Comparison of ENCODE assay signal across 20 cellular contexts in genomic region chr1:84701366-84701765, GRCh38. TPM values are rescaled to one million over a fixed set of nuclear protein-coding genes. Genes with fewer than 3 reads are reported as not detected.
DNase-seq lines count a peak whose midpoint lies in the region; ATAC-seq and TF ChIP-seq lines count a peak whose summit lies in the region.
"Had no signal": no experiment of that assay in that cellular context is flagged by ENCODE, and none has a peak within 500 bp of the region (broad histone marks: within the 10 kb centered on the region; RNA-seq: fewer than 3 reads in every experiment).

No MANE protein-coding gene starts in this region.

- H2AFZ ChIP-seq in IMR-90 (replicated peaks; ENCODE audit: low read length, poor library complexity), result no peak overlapping the region

- peak overlapping the region; percentile 82 for H3K4me2 ChIP-seq in IMR-90 (ENCODE audit: low read depth, low read length)
- H3K4me2 ChIP-seq: BLaER1 treated with 17β-estradiol and CSF1 and Interleukin-3, amounts not matched to agents 10 nM and 100 nM had no signal

- intact Hi-C loops in IMR-90 (cut with micrococcal nuclease), result no loop called here
- intact Hi-C loops in ascending aorta (cut with DNase I), result no loop called here
- intact Hi-C loops in tibial artery (cut with DNase I; ENCODE audit: low total_unique reads), result no loop called here
- intact Hi-C loops in Calu3 (cut with micrococcal nuclease; ENCODE audit: unreplicated experiment), result no loop called here

- peak; percentile 34 for DNase-seq in IMR-90
- DNase-seq in ascending aorta (ENCODE audit: low spot score in 2 of 2), result no peak
- DNase-seq in mesothelial cell of epicardium (ENCODE audit: low spot score in 2 of 2, unreplicated experiment in 2 of 2), result no peak
- no peak for DNase-seq in tibial artery
- no peak for DNase-seq in Calu3
- DNase-seq: activated CD8-positive, alpha-beta T cell treated with anti-CD3 and anti-CD28 coated beads, Interleukin-2, amount 10 ng/mL, durations not matched to agents 7 days and 5 days; activated naive CD8-positive, alpha-beta T cell treated with anti-CD3 and anti-CD28 coated beads, Interleukin-2, amount 10 ng/mL, durations not matched to agents 7 days and 5 days; DMS79; effector memory CD8-positive, alpha-beta T cell; NCI-H2081; NCI-H526; stimulated activated CD4-positive, alpha-beta T cell treated with anti-CD3 and anti-CD28 coated beads, Interleukin-4, amount 100 ng/mL, for 1 hour; stimulated activated CD8-positive, alpha-beta memory T cell treated with anti-CD3 and anti-CD28 coated beads, Interleukin-4, amount 100 ng/mL, for 48 hours; thyroid gland had no signal

- H3K36me3 ChIP-seq in IMR-90 (ENCODE audit: control insufficient read depth, insufficient read depth, low read length) (no peaks in the 10 kb centered on the region), ascending aorta (no peaks in the 10 kb centered on the region), tibial artery (no peaks in the 10 kb centered on the region)
- H3K36me3 ChIP-seq: BLaER1 treated with 17β-estradiol and CSF1 and Interleukin-3, amounts not matched to agents 10 nM and 100 nM; right atrium auricular region; thyroid gland had no signal

- H3K4me3 ChIP-seq in IMR-90 (ENCODE audit: insufficient read depth, low read depth, low read length) (peak overlapping the region; percentile 25; the same call in 1 of the 2 replicates), ascending aorta (peak overlapping the region in 1 of 2 donors; percentile 44), tibial artery (no peak overlapping the region)
- H3K4me3 ChIP-seq: BLaER1 treated with 17β-estradiol and CSF1 and Interleukin-3, amounts not matched to agents 10 nM and 100 nM; right atrium auricular region; thyroid gland had no signal

- no peak overlapping the region for H2AK9ac ChIP-seq in IMR-90 (replicated peaks; ENCODE audit: low read depth, low read length, poor library complexity)

- H3K4me1 Mint-ChIP-seq in mesothelial cell of epicardium (peaks cover 39% of the 10 kb centered on the region), Calu3 (ENCODE audit: low read depth, unreplicated experiment) (peaks cover 25% of the 10 kb centered on the region)

- peak overlapping the region in 1 of 2 experiments; percentile 22; a peak in 1 of 4 replicates for H4K8ac ChIP-seq in IMR-90 (ENCODE audit: low read depth in 2 of 2, low read length in 2 of 2)

- H3K27me3 ChIP-seq in IMR-90 (ENCODE audit: control insufficient read depth, insufficient read depth, low read length), result no peaks in the 10 kb centered on the region
- no peaks in the 10 kb centered on the region for H3K27me3 ChIP-seq in ascending aorta
- H3K27me3 ChIP-seq in tibial artery, result no peaks in the 10 kb centered on the region
- H3K27me3 ChIP-seq: BLaER1 treated with 17β-estradiol and CSF1 and Interleukin-3, amounts not matched to agents 10 nM and 100 nM; right atrium auricular region; thyroid gland had no signal

- no peaks in the 10 kb centered on the region for H3K36me3 Mint-ChIP-seq in mesothelial cell of epicardium
- H3K36me3 Mint-ChIP-seq in Calu3 (ENCODE audit: insufficient read depth, unreplicated experiment), result no peaks in the 10 kb centered on the region
- H3K36me3 Mint-ChIP-seq: activated naive CD8-positive, alpha-beta T cell treated with anti-CD3 and anti-CD28 coated beads, Interleukin-2, amount 10 ng/mL, durations not matched to agents 7 days and 5 days; memory B cell had no signal

- peak overlapping the region; percentile 25 for H2BK5ac ChIP-seq in IMR-90 (ENCODE audit: low read depth, low read length, poor library complexity, severe bottlenecking)

- dilution Hi-C loops in IMR-90 (cut with HindIII; ENCODE audit: low sequenced_read_pairs, unreplicated experiment), result no loop called here

- peaks cover 11% of the 10 kb centered on the region for H3K9me1 ChIP-seq in IMR-90 (ENCODE audit: insufficient read depth, low read length)

- no peak for TF ChIP-seq RAD21 in IMR-90 (IDR thresholded peaks at IDR 0.05; ENCODE audit: low read length)

- 0 out of 2 replicates have a peak overlapping the region, but pooled peaks have one; percentile 25 for H4K5ac ChIP-seq in IMR-90 (ENCODE audit: low read depth, low read length)

- no peak overlapping the region for H4K91ac ChIP-seq in IMR-90 (ENCODE audit: insufficient read depth, low read depth, low read length)

- H4K20me1 ChIP-seq in IMR-90 (ENCODE audit: insufficient read depth, low read length), result no peaks in the 10 kb centered on the region
- H4K20me1 ChIP-seq: BLaER1 treated with 17β-estradiol and CSF1 and Interleukin-3, amounts not matched to agents 10 nM and 100 nM had no signal

- no peak overlapping the region for H3K4ac ChIP-seq in IMR-90 (ENCODE audit: low read depth, low read length)

- H3K56ac ChIP-seq in IMR-90 (ENCODE audit: extremely low read depth, insufficient read depth, low read length), result no peak overlapping the region

- H3K27ac ChIP-seq in IMR-90 (ENCODE audit: insufficient read depth, low read length) (peak overlapping the region; percentile 52; the same call in 1 of the 2 replicates), ascending aorta (peak overlapping the region; percentile 32 to 63), tibial artery (peak overlapping the region; percentile 20 to 49)
- H3K27ac ChIP-seq: BLaER1 treated with 17β-estradiol and CSF1 and Interleukin-3, amounts not matched to agents 10 nM and 100 nM; right atrium auricular region; thyroid gland had no signal

- ATAC-seq in IMR-90 (ENCODE audit: low read depth), result no peak
- no peak for ATAC-seq in GM18511 (IDR thresholded peaks at IDR 0.05; ENCODE audit: unreplicated experiment)
- no peak for ATAC-seq in HG03565 (IDR thresholded peaks at IDR 0.05; ENCODE audit: unreplicated experiment)
- ATAC-seq: activated CD8-positive, alpha-beta T cell treated with anti-CD3 and anti-CD28 coated beads, Interleukin-2, amount 10 ng/mL, durations not matched to agents 7 days and 5 days; effector memory CD8-positive, alpha-beta T cell; Panc1 had no signal

- no peak overlapping the region for H2AK5ac ChIP-seq in IMR-90 (ENCODE audit: low read depth, low read length)

- no peaks in the 10 kb centered on the region for H3K79me1 ChIP-seq in IMR-90 (ENCODE audit: low read depth in 1 of 2, low read length in 2 of 2)

- peak overlapping the region; percentile 47 for H3K27ac Mint-ChIP-seq in mesothelial cell of epicardium
- H3K27ac Mint-ChIP-seq in Calu3 (ENCODE audit: unreplicated experiment), result no peak overlapping the region
- H3K27ac Mint-ChIP-seq: activated CD8-positive, alpha-beta T cell treated with anti-CD3 and anti-CD28 coated beads, Interleukin-2, amount 10 ng/mL, durations not matched to agents 7 days and 5 days; activated naive CD8-positive, alpha-beta T cell treated with anti-CD3 and anti-CD28 coated beads, Interleukin-2, amount 10 ng/mL, durations not matched to agents 7 days and 5 days; effector memory CD8-positive, alpha-beta T cell; memory B cell had no signal

- no peak overlapping the region for H2BK20ac ChIP-seq in IMR-90 (ENCODE audit: low read depth, low read length)

- TF ChIP-seq POLR2A in IMR-90 (IDR thresholded peaks at IDR 0.05; ENCODE audit: low read depth, low read length), result no peak

- no CpG with 5 or more reads among the region's 5 CpGs for WGBS in IMR-90 (ENCODE audit: extremely low coverage in 2 of 2, insufficient read length in 1 of 2), 2 experiments

- no peak overlapping the region; the same call in 1 of the 2 replicates for H3K14ac ChIP-seq in IMR-90 (replicated peaks; ENCODE audit: low read depth, low read length)

- H3K9me3 Mint-ChIP-seq in mesothelial cell of epicardium (no peaks in the 10 kb centered on the region), Calu3 (ENCODE audit: low read depth, unreplicated experiment) (no peaks in the 10 kb centered on the region)
- H3K9me3 Mint-ChIP-seq: activated naive CD8-positive, alpha-beta T cell treated with anti-CD3 and anti-CD28 coated beads, Interleukin-2, amount 10 ng/mL, durations not matched to agents 7 days and 5 days; effector memory CD8-positive, alpha-beta T cell; memory B cell had no signal

- H3K27me3 Mint-ChIP-seq in mesothelial cell of epicardium (ENCODE audit: low read depth) (no peaks in the 10 kb centered on the region), Calu3 (ENCODE audit: unreplicated experiment) (no peaks in the 10 kb centered on the region)

- no peak overlapping the region for H3K23ac ChIP-seq in IMR-90 (ENCODE audit: low read depth, low read length)

- no peaks in the 10 kb centered on the region for H3K9me3 ChIP-seq in IMR-90 (ENCODE audit: control insufficient read depth, insufficient read depth, low read length)
- no peaks in the 10 kb centered on the region for H3K9me3 ChIP-seq in ascending aorta
- H3K9me3 ChIP-seq in tibial artery, result no peaks in the 10 kb centered on the region
- H3K9me3 ChIP-seq: BLaER1 treated with 17β-estradiol and CSF1 and Interleukin-3, amounts not matched to agents 10 nM and 100 nM; right atrium auricular region; thyroid gland had no signal

- CTCF ChIA-PET in IMR-90 (lab: Yijun Ruan, JAX), result interaction anchor here (1.2 kb wide), 1 partner anchor 10 kb away, joined by 5 read pairs; no protein-coding TSS in a partner anchor
- CTCF ChIA-PET in Calu3 (lab: Charles Lee), result no interaction called here

- in situ Hi-C loops in IMR-90 (cut with MboI; ENCODE audit: low sequenced_read_pairs), result no loop called here

- H3K9ac ChIP-seq in IMR-90 (ENCODE audit: low read depth, low read length), result peak overlapping the region; percentile 58; the same call in 1 of the 2 replicates
- H3K9ac ChIP-seq: BLaER1 treated with 17β-estradiol and CSF1 and Interleukin-3, amounts not matched to agents 10 nM and 100 nM had no signal

- no TSS peak for BruUV-seq in IMR-90 (replicated peaks; lab: Mats Ljungman, UMichigan)
- no TSS peak for BruUV-seq in Calu3 (replicated peaks; lab: Mats Ljungman, UMichigan)

- H3K18ac ChIP-seq in IMR-90 (ENCODE audit: low read depth, low read length), result peak overlapping the region; percentile 63

- H2BK120ac ChIP-seq in IMR-90 (ENCODE audit: low read depth, low read length), result no peak overlapping the region

- TF ChIP-seq CTCF in IMR-90 (conservative IDR thresholded peaks at IDR 0.05; ENCODE audit: low read depth, low read length) (no peak), ascending aorta (IDR thresholded peaks at IDR 0.05) (no peak), mesothelial cell of epicardium (IDR thresholded peaks at IDR 0.05; ENCODE audit: unreplicated experiment) (no peak), tibial artery (IDR thresholded peaks at IDR 0.05) (no peak), Calu3 (IDR thresholded peaks at IDR 0.05; ENCODE audit: unreplicated experiment) (no peak)

- H3K4me3 Mint-ChIP-seq in mesothelial cell of epicardium (peak overlapping the region; percentile 20), Calu3 (ENCODE audit: low read depth, unreplicated experiment) (no peak overlapping the region)
- H3K4me3 Mint-ChIP-seq: activated CD8-positive, alpha-beta T cell treated with anti-CD3 and anti-CD28 coated beads, Interleukin-2, amount 10 ng/mL, durations not matched to agents 7 days and 5 days; activated naive CD8-positive, alpha-beta T cell treated with anti-CD3 and anti-CD28 coated beads, Interleukin-2, amount 10 ng/mL, durations not matched to agents 7 days and 5 days; effector memory CD8-positive, alpha-beta T cell; memory B cell had no signal

- no peak overlapping the region for H2BK15ac ChIP-seq in IMR-90 (ENCODE audit: low read depth, low read length)

- peaks cover 13% of the 10 kb centered on the region for H3K4me1 ChIP-seq in IMR-90 (ENCODE audit: control insufficient read depth, insufficient read depth, low read length)
- H3K4me1 ChIP-seq in ascending aorta, result peaks cover 11 to 26% of the 10 kb centered on the region in 2 donors
- H3K4me1 ChIP-seq in tibial artery, result peaks cover 0 to 39% (median 22%) of the 10 kb centered on the region in 4 donors

- POLR2A ChIA-PET in IMR-90 (lab: Charles Lee; ENCODE audit: unreplicated experiment), result no interaction called here

RNA-seq across cellular contexts. Expression of gene SSX2IP, which starts 11.1 kb away (rescaled TPM):
- total RNA-seq in IMR-90 (2012; rRNA removed) (13.4 and 22.8 TPM in 2 replicates), ascending aorta (2.3 TPM), mesothelial cell of epicardium (18.2 to 21.3 TPM (median 20.5 TPM) in 3 replicates), Calu3 (2022) (23.2 and 28.0 TPM in 2 replicates)
- 4.6 and 7.7 TPM in 2 replicates for polyA plus RNA-seq in IMR-90 (2012; rRNA removed)
- 0.77 and 1.4 TPM in 2 replicates for polyA plus RNA-seq in IMR-90 (2012; cell fraction: cytosol; rRNA removed)
- 0.90 and 7.3 TPM in 2 replicates for polyA plus RNA-seq in IMR-90 (2012; cell fraction: nucleus; rRNA removed; ENCODE audit: low replicate concordance)
